ENCODE assay signal across 19 cellular contexts in genomic region chr4:127355738-127356137, GRCh38.
DNase-seq lines count a peak whose midpoint lies in the region; ATAC-seq and TF ChIP-seq lines count a peak whose summit lies in the region.
"Had no signal": no experiment of that assay in that cellular context is flagged by ENCODE, and none has a peak within 500 bp of the region (broad histone marks: within the 10 kb centered on the region; RNA-seq: fewer than 3 reads in every experiment).

No MANE protein-coding gene starts in this region.

- no peak for TF ChIP-seq POLR2A in uterus (IDR thresholded peaks at IDR 0.05)

- CTCF ChIA-PET in SK-N-SH (lab: Yijun Ruan, JAX), result no interaction called here

- TF ChIP-seq CTCF in SK-N-SH (IDR thresholded peaks at IDR 0.05) (no peak), brain (conservative IDR thresholded peaks at IDR 0.05) (no peak), uterus (IDR thresholded peaks at IDR 0.05) (no peak)

- TF ChIP-seq EP300 in SK-N-SH (IDR thresholded peaks at IDR 0.05; ENCODE audit: borderline replicate concordance in 1 of 2, low read depth in 1 of 2, low read length in 1 of 2), result no peak

- H3K9me3 Mint-ChIP-seq in brain, result peaks cover 0 to 4% (median 0%) of the 10 kb centered on the region in 5 experiments

- intact Hi-C loops in aorta (cut with DNase I), result no loop called here
- intact Hi-C loops in uterus (cut with DNase I; ENCODE audit: low total_unique reads), result no loop called here
- intact Hi-C loops in posterior vena cava (cut with DNase I), result loop anchor here in 1 of 2 donors (1.0 kb wide), 1 partner anchor 18 kb away; no protein-coding TSS in a partner anchor

- no peaks in the 10 kb centered on the region for H3K36me3 Mint-ChIP-seq in brain
- H3K36me3 Mint-ChIP-seq: CD8-positive, alpha-beta T cell; T-cell had no signal

- ATAC-seq in SK-N-SH treated with all-trans-retinoic acid at 6 μM for 48 hours, result no peak
- ATAC-seq in aorta (ENCODE audit: low FRiP score), result peak; percentile 26
- ATAC-seq: CD8-positive, alpha-beta T cell; T-cell had no signal

- no peaks in the 10 kb centered on the region for H3K79me2 ChIP-seq in SK-N-SH (ENCODE audit: insufficient read depth)

- H3F3A ChIP-seq in SK-N-SH (replicated peaks; ENCODE audit: insufficient read depth), result no peaks in the 10 kb centered on the region

- DNase-seq in SK-N-SH (no peak), NCI-H446 (lab: John Stamatoyannopoulos, UW) (peak; percentile 37 to 72), aorta (no peak), uterus (no peak), cerebellar nuclear complex (lab: John Stamatoyannopoulos, UW) (no peak), posterior vena cava (ENCODE audit: low spot score) (no peak)
- DNase-seq: CD8-positive, alpha-beta T cell; DND-41; KG1; NCI-H1436 treated with DMSO at 0.1 percent for 48 hours; NCI-H2029 treated with DMSO at 0.1 percent for 48 hours; NCI-H2171; OCI-M1; Right ventricle myocardium superior; T-cell had no signal

- no peaks in the 10 kb centered on the region for H3K9me3 ChIP-seq in SK-N-SH
- H3K9me3 ChIP-seq in aorta (ENCODE audit: control insufficient read depth, low read length), result no peaks in the 10 kb centered on the region
- H3K9me3 ChIP-seq in uterus, result no peaks in the 10 kb centered on the region
- H3K9me3 ChIP-seq: BLaER1 treated with 17β-estradiol and CSF1 and Interleukin-3, amounts not matched to agents 10 nM and 100 nM had no signal

- H3K9ac ChIP-seq in SK-N-SH, result no peak overlapping the region
- H3K9ac ChIP-seq: BLaER1 treated with 17β-estradiol and CSF1 and Interleukin-3, amounts not matched to agents 10 nM and 100 nM had no signal

- POLR2A ChIA-PET in SK-N-SH (lab: Yijun Ruan, JAX), result no interaction called here

- H3K9me2 ChIP-seq in SK-N-SH, result no peaks in the 10 kb centered on the region

- H3K4me2 ChIP-seq in SK-N-SH, result no peak overlapping the region
- H3K4me2 ChIP-seq: BLaER1 treated with 17β-estradiol and CSF1 and Interleukin-3, amounts not matched to agents 10 nM and 100 nM had no signal

- 11% methylated on average over 2 of the region's 2 CpGs for WGBS in SK-N-SH (ENCODE audit: low lambda C conversion rate)
- WGBS in aorta, 2 donors, result 14 to 16% methylated on average over 2 of the region's 2 CpGs

- peak overlapping the region in 3 of 5 experiments; percentile 1 to 75 (median 12) for H3K27ac Mint-ChIP-seq in brain
- H3K27ac Mint-ChIP-seq: CD8-positive, alpha-beta T cell; T-cell had no signal

- no peaks in the 10 kb centered on the region for H3K27me3 Mint-ChIP-seq in brain
- H3K27me3 Mint-ChIP-seq: T-cell had no signal

- H2AFZ ChIP-seq in SK-N-SH (ENCODE audit: low read depth), result no peak overlapping the region

- H3K4me1 Mint-ChIP-seq in brain, result peaks cover 7% of the 10 kb centered on the region
- H3K4me1 Mint-ChIP-seq: T-cell had no signal

- H3K36me3 ChIP-seq in SK-N-SH (replicated peaks in 1 of 2; ENCODE audit: control insufficient read depth in 1 of 2, insufficient read depth in 2 of 2, low read length in 1 of 2) (no peaks in the 10 kb centered on the region), aorta (ENCODE audit: control insufficient read depth in 1 of 2, insufficient read depth in 2 of 2, low read length in 1 of 2) (no peaks in the 10 kb centered on the region), uterus (no peaks in the 10 kb centered on the region)
- H3K36me3 ChIP-seq: BLaER1 treated with 17β-estradiol and CSF1 and Interleukin-3, amounts not matched to agents 10 nM and 100 nM had no signal

- no peak overlapping the region for H3K4me3 Mint-ChIP-seq in brain
- H3K4me3 Mint-ChIP-seq: CD8-positive, alpha-beta T cell; T-cell had no signal

- no peaks in the 10 kb centered on the region for H3K4me1 ChIP-seq in SK-N-SH (ENCODE audit: control insufficient read depth in 1 of 2, insufficient read depth in 2 of 2, low read depth in 1 of 2, low read length in 1 of 2)
- H3K4me1 ChIP-seq in aorta (ENCODE audit: control insufficient read depth in 1 of 2, insufficient read depth in 2 of 2, low read length in 2 of 2), result peaks cover 3 to 4% of the 10 kb centered on the region in 2 donors
- H3K4me1 ChIP-seq in uterus, result no peaks in the 10 kb centered on the region
- H3K4me1 ChIP-seq: BLaER1 treated with 17β-estradiol and CSF1 and Interleukin-3, amounts not matched to agents 10 nM and 100 nM had no signal

- H3K27me3 ChIP-seq in SK-N-SH (ENCODE audit: insufficient read depth) (no peaks in the 10 kb centered on the region), aorta (ENCODE audit: control insufficient read depth in 1 of 2, insufficient read depth in 2 of 2, low read length in 1 of 2) (no peaks in the 10 kb centered on the region), uterus (no peaks in the 10 kb centered on the region)
- H3K27me3 ChIP-seq: BLaER1 treated with 17β-estradiol and CSF1 and Interleukin-3, amounts not matched to agents 10 nM and 100 nM had no signal

- H3K27ac ChIP-seq in SK-N-SH (ENCODE audit: low read depth in 2 of 2, low read length in 1 of 2) (no peak overlapping the region), aorta (ENCODE audit: low read depth in 1 of 2, low read length in 2 of 2) (peak overlapping the region in 1 of 2 donors; percentile 57), uterus (no peak overlapping the region)
- H3K27ac ChIP-seq: BLaER1 treated with 17β-estradiol and CSF1 and Interleukin-3, amounts not matched to agents 10 nM and 100 nM; SK-N-MC had no signal

- no peak for TF ChIP-seq RAD21 in SK-N-SH (IDR thresholded peaks at IDR 0.05; ENCODE audit: low read length)

- H4K20me1 ChIP-seq in SK-N-SH (ENCODE audit: insufficient read depth), result no peaks in the 10 kb centered on the region
- H4K20me1 ChIP-seq: BLaER1 treated with 17β-estradiol and CSF1 and Interleukin-3, amounts not matched to agents 10 nM and 100 nM had no signal

- H3K4me3 ChIP-seq in SK-N-SH (ENCODE audit: low read depth in 2 of 2, low read length in 1 of 2), result no peak overlapping the region
- H3K4me3 ChIP-seq in aorta (ENCODE audit: low read length in 2 of 2), result no peak overlapping the region
- H3K4me3 ChIP-seq in uterus, result no peak overlapping the region
- H3K4me3 ChIP-seq: BLaER1 treated with 17β-estradiol and CSF1 and Interleukin-3, amounts not matched to agents 10 nM and 100 nM; SK-N-MC had no signal

TF ChIP-seq in SK-N-SH, 30 proteins besides CTCF, POLR2A, EP300 and RAD21:
- TF ChIP-seq MXI1 (IDR thresholded peaks at IDR 0.05; ENCODE audit: low read depth, low read length) (no peak), NRF1 (IDR thresholded peaks at IDR 0.05; ENCODE audit: low read depth, low read length) (no peak), NFIC (IDR thresholded peaks at IDR 0.05; ENCODE audit: borderline replicate concordance) (0 out of 2 replicates have a peak, but pooled peaks have one; percentile 6)

TF ChIP-seq in SK-N-SH treated with all-trans-retinoic acid at 6 μM for 48 hours, 23 proteins besides CTCF, POLR2A, EP300 and RAD21:
- no peak for TF ChIP-seq ZNF565 (CRISPR knock-in tag; conservative IDR thresholded peaks at IDR 0.05; ENCODE audit: low read depth)
- no peak for TF ChIP-seq ZNF70 (CRISPR knock-in tag; IDR thresholded peaks at IDR 0.05)
- no peak for TF ChIP-seq TOX (CRISPR knock-in tag; IDR thresholded peaks at IDR 0.05; ENCODE audit: borderline replicate concordance)
- TF ChIP-seq CSDC2 (CRISPR knock-in tag; IDR thresholded peaks at IDR 0.05), result no peak
- no peak for TF ChIP-seq TCF4 (CRISPR knock-in tag; IDR thresholded peaks at IDR 0.05; ENCODE audit: borderline replicate concordance)
- no peak for TF ChIP-seq GLIS3 (CRISPR knock-in tag; IDR thresholded peaks at IDR 0.05)
- no peak for TF ChIP-seq ZFP30 (CRISPR knock-in tag; IDR thresholded peaks at IDR 0.05)
- no peak for TF ChIP-seq ZNF8 (CRISPR knock-in tag; IDR thresholded peaks at IDR 0.05)
- TF ChIP-seq CREB5 (CRISPR knock-in tag; IDR thresholded peaks at IDR 0.05; ENCODE audit: low read depth), result no peak
- no peak for TF ChIP-seq ARNTL (CRISPR knock-in tag; IDR thresholded peaks at IDR 0.05; ENCODE audit: borderline replicate concordance, low read depth)

Comparison
In these comparisons a context has a peak if more than half of its experiments do, and no peak if none do; other contexts are left out.
1. DNase-seq: peak in NCI-H446 (2 of 2); none in SK-N-SH (single experiment), aorta (0 of 2), uterus (0 of 2), cerebellar nuclear complex (0 of 2) and posterior vena cava (single experiment).